17 cellular contexts compared by ENCODE assay signal in the genomic region with DNA sequence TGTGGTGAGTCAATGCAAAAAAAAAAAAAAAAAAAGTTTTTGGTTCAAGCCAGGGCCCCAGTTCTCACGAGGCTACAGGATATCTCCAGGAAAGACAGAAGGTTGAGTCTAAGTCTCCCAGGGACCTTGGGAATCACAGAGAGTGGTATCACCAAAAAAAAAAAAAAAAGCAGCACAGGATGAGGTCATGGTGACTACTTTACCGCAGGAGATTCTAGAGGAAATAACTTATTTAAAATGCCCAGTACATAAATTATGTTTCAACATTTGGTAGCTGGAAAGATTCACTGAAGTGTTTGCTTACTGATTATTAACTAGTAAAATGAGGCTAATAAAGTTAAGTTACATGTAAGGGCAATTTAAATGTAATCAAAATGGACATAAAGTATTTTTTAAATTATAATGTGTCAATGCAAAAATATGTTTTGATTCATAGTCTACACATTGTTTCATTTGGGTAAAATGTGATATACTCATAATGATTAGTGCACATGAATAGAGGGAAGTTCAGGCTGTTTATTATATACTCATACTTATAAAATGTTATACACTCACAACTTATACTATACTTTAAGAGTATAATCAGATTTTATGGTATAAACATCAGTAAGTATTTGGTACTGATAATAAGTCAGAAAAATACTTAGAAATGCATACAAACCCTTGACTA.
A peak's percentile ranks its signal among the peaks of the same experiment; 100 is the strongest.
DNase-seq lines count a peak whose midpoint lies in the region; ATAC-seq and TF ChIP-seq lines count a peak whose summit lies in the region.
"Had no signal": no experiment of that assay in that cellular context is flagged by ENCODE, and none has a peak within 500 bp of the region (broad histone marks: within the 10 kb centered on the region; RNA-seq: fewer than 3 reads in every experiment).

No MANE protein-coding gene starts in this region.

- no peaks in the 10 kb centered on the region for H3K79me1 ChIP-seq in mesenchymal stem cell (replicated peaks; ENCODE audit: low read length, poor library complexity, severe bottlenecking)

- no peak overlapping the region for H3K4ac ChIP-seq in mesenchymal stem cell (ENCODE audit: low read depth in 1 of 2, low read length in 2 of 2)

- H3K9ac ChIP-seq in mesenchymal stem cell (ENCODE audit: low read length) = no peak overlapping the region

- no peak for ATAC-seq in GM19397 (IDR thresholded peaks at IDR 0.05; ENCODE audit: unreplicated experiment)
- ATAC-seq: HCT116, heart right ventricle, lower lobe of right lung had no signal

- H3K18ac ChIP-seq in mesenchymal stem cell (ENCODE audit: low read depth in 1 of 2, low read length in 2 of 2) = no peak overlapping the region

- DNase-seq in Daoy (ENCODE audit: low read depth) (peak; percentile 67), MG63 (peak; percentile 58), choroid plexus epithelial cell (ENCODE audit: low read depth) (peak; percentile 43), mesenchymal stem cell (peak; percentile 52), inferior parietal cortex (ENCODE audit: extremely low spot score) (no peak), T-helper 1 cell (no peak), NCI-H1694 (lab: John Stamatoyannopoulos, UW) (no peak)
- DNase-seq: activated T-cell treated with anti-CD3 and anti-CD28 coated beads for 4 hours; CD4-positive, CD25-positive, alpha-beta regulatory T cell; GDM1; heart right ventricle; lower lobe of right lung; NCI-H2227 treated with DMSO at 0.1 percent for 48 hours; sigmoid colon; SW 1271 had no signal

- no peak overlapping the region for H2BK5ac ChIP-seq in mesenchymal stem cell (ENCODE audit: low read depth, low read length, poor library complexity, severe bottlenecking)

- H2BK120ac ChIP-seq in mesenchymal stem cell (ENCODE audit: low read depth, low read length) = no peak overlapping the region

- H3K36me3 ChIP-seq in MG63 = no peaks in the 10 kb centered on the region
- H3K36me3 ChIP-seq in mesenchymal stem cell (ENCODE audit: control insufficient read depth in 1 of 2, insufficient read depth in 2 of 2, low read depth in 1 of 2, low read length in 2 of 2) = no peaks in the 10 kb centered on the region
- H3K36me3 ChIP-seq: heart right ventricle, lower lobe of right lung, sigmoid colon had no signal

- no peak overlapping the region for H3K23ac ChIP-seq in mesenchymal stem cell (ENCODE audit: low read length in 2 of 2)

- H2BK15ac ChIP-seq in mesenchymal stem cell (ENCODE audit: low read depth, poor library complexity, severe bottlenecking) = no peak overlapping the region

- no peak overlapping the region for H3K14ac ChIP-seq in mesenchymal stem cell (ENCODE audit: low read length in 2 of 2)

- no peak overlapping the region for H2AK5ac ChIP-seq in mesenchymal stem cell (ENCODE audit: low read length, severe bottlenecking)

- no peak overlapping the region for H4K91ac ChIP-seq in mesenchymal stem cell (ENCODE audit: low read length)

- TF ChIP-seq CTCF in choroid plexus epithelial cell (conservative IDR thresholded peaks at IDR 0.05; ENCODE audit: low read depth, low read length) = no peak

- H3K27ac ChIP-seq in mesenchymal stem cell (ENCODE audit: low read length, poor library complexity, severe bottlenecking) = no peak overlapping the region
- H3K27ac ChIP-seq: heart right ventricle, lower lobe of right lung, sigmoid colon had no signal

- H2AFZ ChIP-seq in mesenchymal stem cell (ENCODE audit: low read depth, low read length) = no peak overlapping the region

- H3K9me3 ChIP-seq in MG63 = no peaks in the 10 kb centered on the region
- no peaks in the 10 kb centered on the region for H3K9me3 ChIP-seq in mesenchymal stem cell (ENCODE audit: control insufficient read depth, low read length)
- H3K9me3 ChIP-seq: heart right ventricle, lower lobe of right lung, sigmoid colon had no signal

- no peak overlapping the region for H2BK12ac ChIP-seq in mesenchymal stem cell (ENCODE audit: low read length in 2 of 2)

- H3K4me1 ChIP-seq in mesenchymal stem cell (ENCODE audit: control insufficient read depth, insufficient read depth, low read depth, low read length) = peaks cover 2% of the 10 kb centered on the region
- H3K4me1 ChIP-seq: heart right ventricle, lower lobe of right lung, sigmoid colon had no signal

- 13% methylated on average over 1 of the region's 2 CpGs for WGBS in mesenchymal stem cell

- no peak overlapping the region for H3K4me2 ChIP-seq in mesenchymal stem cell (ENCODE audit: low read length, poor library complexity, severe bottlenecking)

- H3K27me3 ChIP-seq in MG63 (no peaks in the 10 kb centered on the region), mesenchymal stem cell (ENCODE audit: control insufficient read depth in 1 of 2, insufficient read depth in 1 of 2, low read length in 2 of 2) (no peaks in the 10 kb centered on the region)
- H3K27me3 ChIP-seq: heart right ventricle, sigmoid colon had no signal

- H3K4me3 ChIP-seq in MG63 = no peak overlapping the region
- H3K4me3 ChIP-seq in choroid plexus epithelial cell (ENCODE audit: low read depth, low read length) = no peak overlapping the region
- no peak overlapping the region for H3K4me3 ChIP-seq in mesenchymal stem cell (ENCODE audit: insufficient read depth in 1 of 2, low read depth in 1 of 2, low read length in 2 of 2)
- H3K4me3 ChIP-seq: heart right ventricle, lower lobe of right lung, sigmoid colon had no signal

- H4K8ac ChIP-seq in mesenchymal stem cell (ENCODE audit: low read length) = no peak overlapping the region

Comparison
In these comparisons a context has a peak if more than half of its experiments do, and no peak if none do; other contexts are left out.
1. DNase-seq: peak in Daoy (single experiment), MG63 (single experiment), choroid plexus epithelial cell (single experiment) and mesenchymal stem cell (single experiment); none in inferior parietal cortex (single experiment), T-helper 1 cell (0 of 5) and NCI-H1694 (single experiment).